In the genomic region with DNA sequence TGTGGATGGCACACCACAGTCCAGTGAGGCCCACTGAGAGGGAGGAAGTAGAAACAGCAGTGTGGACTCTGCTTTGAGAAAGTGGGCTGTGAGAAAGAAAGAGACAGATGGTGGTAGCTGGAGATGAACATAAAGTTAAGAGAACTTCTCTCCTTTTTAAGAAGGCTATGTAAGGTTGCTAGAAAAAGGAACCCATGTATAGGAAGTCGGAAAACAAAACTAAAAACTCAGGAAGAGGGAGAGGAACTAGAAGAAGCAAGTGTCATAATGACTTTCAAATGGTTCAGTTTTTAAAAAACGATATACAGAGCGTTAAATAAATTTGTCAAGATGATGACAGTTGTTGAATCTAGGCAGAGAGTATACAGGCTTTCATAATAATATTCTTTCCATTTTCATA, we compare ENCODE assay signal across 29 cellular contexts. TPM values are rescaled to one million over a fixed set of nuclear protein-coding genes. Genes with fewer than 3 reads are reported as not detected.
DNase-seq lines count a peak whose midpoint lies in the region; ATAC-seq and TF ChIP-seq lines count a peak whose summit lies in the region.
"Had no signal": no experiment of that assay in that cellular context is flagged by ENCODE, and none has a peak within 500 bp of the region (broad histone marks: within the 10 kb centered on the region; RNA-seq: fewer than 3 reads in every experiment).

No MANE protein-coding gene starts in this region.

- H3K4me2 ChIP-seq in GM23248 (ENCODE audit: unreplicated experiment), result no peak overlapping the region
- H3K4me2 ChIP-seq: hepatocyte had no signal

- no peaks in the 10 kb centered on the region for H4K20me1 ChIP-seq in GM23248 (ENCODE audit: insufficient read depth)

- no peaks in the 10 kb centered on the region for H3K27me3 ChIP-seq in GM23248 (replicated peaks; ENCODE audit: insufficient read depth)
- no peaks in the 10 kb centered on the region for H3K27me3 ChIP-seq in spleen (replicated peaks in 1 of 7)
- H3K27me3 ChIP-seq: gastrocnemius medialis, hepatocyte, tibial nerve had no signal

- no peak for TF ChIP-seq CTCF in spleen (IDR thresholded peaks at IDR 0.05 in 8 of 11, conservative IDR thresholded peaks at IDR 0.05 in 3 of 11)

- no peaks in the 10 kb centered on the region for H3K79me2 ChIP-seq in GM23248 (ENCODE audit: insufficient read depth)
- H3K79me2 ChIP-seq: hepatocyte had no signal

- peak overlapping the region; percentile 21; the same call in 1 of the 2 replicates for H2AFZ ChIP-seq in GM23248
- H2AFZ ChIP-seq: hepatocyte had no signal

- no peaks in the 10 kb centered on the region for H3K27me3 Mint-ChIP-seq in dendritic cell treated with granulocyte-macrophage colony-stimulating factor and Interleukin-4, amounts not matched to agents 40 ng/mL and 50 ng/mL, for 4 days
- H3K27me3 Mint-ChIP-seq: activated naive CD8-positive, alpha-beta T cell had no signal

- no peak for DNase-seq in GM23248
- DNase-seq in MV-4-11 (lab: John Stamatoyannopoulos, UW), result peak; percentile 62
- no peak for DNase-seq in spleen
- DNase-seq in NCI-H2171 treated with DMSO at 0.1 percent for 48 hours (lab: John Stamatoyannopoulos, UW), result no peak
- DNase-seq: activated CD4-positive, alpha-beta memory T cell treated with anti-CD3 and anti-CD28 coated beads for 36 hours; DND-41; gastrocnemius medialis; naive thymus-derived CD8-positive, alpha-beta T cell; NCI-H2029; NCI-H526 treated with DMSO at 0.1 percent for 48 hours; RPMI8226; small intestine; stimulated activated CD4-positive, alpha-beta T cell treated with anti-CD3 and anti-CD28 coated beads, Interleukin-1b, Interleukin-23, amount 100 ng/mL, for 48 hours had no signal

- 21 to 28% methylated on average over 3 of the region's 3 CpGs for WGBS in GM23248 (ENCODE audit: low coverage in 1 of 2, low lambda C conversion rate in 2 of 2, missing lambda C conversion rate in 2 of 2), 2 experiments
- WGBS in spleen, 5 donors, result 25 to 42% (median 38%) methylated on average over 3 of the region's 3 CpGs

- peaks cover 2% of the 10 kb centered on the region for H3K4me1 ChIP-seq in GM23248 (ENCODE audit: insufficient read depth)
- peaks cover 0 to 21% (median 1%) of the 10 kb centered on the region in 6 donors for H3K4me1 ChIP-seq in spleen
- H3K4me1 ChIP-seq: gastrocnemius medialis, tibial nerve had no signal

- H3K4me3 Mint-ChIP-seq in dendritic cell treated with granulocyte-macrophage colony-stimulating factor and Interleukin-4, amounts not matched to agents 40 ng/mL and 50 ng/mL, for 4 days, result no peak overlapping the region
- H3K4me3 Mint-ChIP-seq: activated CD4-positive, alpha-beta memory T cell treated with anti-CD3 and anti-CD28 coated beads for 36 hours; activated naive CD8-positive, alpha-beta T cell; mesothelial cell of epicardium; T-helper 1 cell treated with Interleukin-12 subunit alpha and Interleukin-12 subunit beta and Interleukin-4 antibody, amounts not matched to agents 30 μg/mL and 1 μg/mL, for 36 hours had no signal

- TF ChIP-seq POLR2A in spleen (IDR thresholded peaks at IDR 0.05), result no peak

- H3K36me3 Mint-ChIP-seq in dendritic cell treated with granulocyte-macrophage colony-stimulating factor and Interleukin-4, amounts not matched to agents 40 ng/mL and 50 ng/mL, for 4 days (ENCODE audit: low read depth), result peaks cover 23% of the 10 kb centered on the region
- H3K36me3 Mint-ChIP-seq: activated CD4-positive, alpha-beta memory T cell treated with anti-CD3 and anti-CD28 coated beads for 36 hours; mesothelial cell of epicardium had no signal

- ATAC-seq in GM18873 (IDR thresholded peaks at IDR 0.05; ENCODE audit: low FRiP score, unreplicated experiment), result no peak
- ATAC-seq in HG02840 (IDR thresholded peaks at IDR 0.05; ENCODE audit: low FRiP score, unreplicated experiment), result no peak
- ATAC-seq: activated CD4-positive, CD25-positive, alpha-beta regulatory T cell treated with anti-CD3 and anti-CD28 coated beads, Interleukin-2, amount 50 U/mL, for 24 hours; gastrocnemius medialis; naive thymus-derived CD8-positive, alpha-beta T cell had no signal

- H3K27ac Mint-ChIP-seq in dendritic cell treated with granulocyte-macrophage colony-stimulating factor and Interleukin-4, amounts not matched to agents 40 ng/mL and 50 ng/mL, for 4 days, result peak overlapping the region; percentile 89
- H3K27ac Mint-ChIP-seq: activated CD4-positive, alpha-beta memory T cell treated with anti-CD3 and anti-CD28 coated beads for 36 hours; activated naive CD8-positive, alpha-beta T cell; mesothelial cell of epicardium; T-helper 1 cell treated with Interleukin-12 subunit alpha and Interleukin-12 subunit beta and Interleukin-4 antibody, amounts not matched to agents 30 μg/mL and 1 μg/mL, for 36 hours had no signal

- H3K9me3 Mint-ChIP-seq in dendritic cell treated with granulocyte-macrophage colony-stimulating factor and Interleukin-4, amounts not matched to agents 40 ng/mL and 50 ng/mL, for 4 days, result peaks cover 18% of the 10 kb centered on the region

- H3K9me2 ChIP-seq in GM23248 (ENCODE audit: insufficient read depth), result no peaks in the 10 kb centered on the region

- intact Hi-C loops in dendritic cell treated with granulocyte-macrophage colony-stimulating factor and Interleukin-4, amounts not matched to agents 40 ng/mL and 50 ng/mL, for 4 days (cut with micrococcal nuclease), result no loop called here
- intact Hi-C loops in spleen (cut with DNase I; ENCODE audit: low total_unique reads), result no loop called here

- H3K4me1 Mint-ChIP-seq in dendritic cell treated with granulocyte-macrophage colony-stimulating factor and Interleukin-4, amounts not matched to agents 40 ng/mL and 50 ng/mL, for 4 days (ENCODE audit: low read depth), result peaks cover 55% of the 10 kb centered on the region
- H3K4me1 Mint-ChIP-seq: mesothelial cell of epicardium had no signal

- H3K9me3 ChIP-seq in GM23248 (ENCODE audit: low read depth), result no peaks in the 10 kb centered on the region
- no peaks in the 10 kb centered on the region for H3K9me3 ChIP-seq in spleen
- H3K9me3 ChIP-seq: gastrocnemius medialis, tibial nerve had no signal

- H3K36me3 ChIP-seq in GM23248 (ENCODE audit: low read depth) (no peaks in the 10 kb centered on the region), spleen (no peaks in the 10 kb centered on the region)
- H3K36me3 ChIP-seq: gastrocnemius medialis, tibial nerve had no signal

- H3K9ac ChIP-seq in GM23248, result no peak overlapping the region

- H3K4me3 ChIP-seq in GM23248 (no peak overlapping the region), spleen (peak overlapping the region in 1 of 8 donors; percentile 5)
- H3K4me3 ChIP-seq: gastrocnemius medialis, hepatocyte, tibial nerve had no signal

- in situ Hi-C loops in GM23248 (cut with MboI), result no loop called here

- H3K27ac ChIP-seq in GM23248 (no peak overlapping the region), spleen (peak overlapping the region in 6 of 8 donors; percentile 9 to 75 (median 63))
- H3K27ac ChIP-seq: C4-2B, gastrocnemius medialis, hepatocyte had no signal

- peaks cover 3% of the 10 kb centered on the region for H3F3A ChIP-seq in GM23248 (ENCODE audit: insufficient read depth)

RNA-seq across cellular contexts. Expression of a gene that starts 25.4 kb away (rescaled TPM):
- total RNA-seq in GM23248 (2014; rRNA removed; shearing (Covaris generic)), result 8.4 and 16.2 TPM in 2 replicates
- polyA plus RNA-seq in GM23248 (2016; fragmentation: Nextera tagmentation; extraction: Ambion mirVana) (25.0 and 26.5 TPM in 2 replicates), spleen (10 to 100 TPM; 12.4 to 17.3 (median 13.9) TPM)
- 10 to 100 TPM; 11.1 to 32.3 (median 16.7) TPM for total RNA-seq in spleen

RNA-seq across cellular contexts. Expression of a gene that starts 30.3 kb away (rescaled TPM):
- total RNA-seq in GM23248 (2014; rRNA removed; shearing (Covaris generic)), result 107 and 118 TPM in 2 replicates
- polyA plus RNA-seq in GM23248 (2016; fragmentation: Nextera tagmentation; extraction: Ambion mirVana) (307 and 315 TPM in 2 replicates), spleen (10 to 100 TPM; 75.5 to 87.3 (median 78.6) TPM)
- 100 to 1,000 TPM; 129 to 193 (median 146) TPM for total RNA-seq in spleen

RNA-seq across cellular contexts. Expression of a gene that starts 49.4 kb away (rescaled TPM):
- total RNA-seq in GM23248 (2014; rRNA removed; shearing (Covaris generic)), result not detected in 2 replicates
- not detected in 2 replicates for polyA plus RNA-seq in GM23248 (2016; fragmentation: Nextera tagmentation; extraction: Ambion mirVana)
- 1 to 10 TPM in 3 of 7 donors, under 1 TPM in 1, not detected in 3; 0.57 to 3.0 (median 1.5) TPM for total RNA-seq in spleen
- 1 to 10 TPM in 1 of 3 donors, under 1 TPM in 1, not detected in 1; 0.35 to 1.0 TPM for polyA plus RNA-seq in spleen
- total RNA-seq: activated CD4-positive, alpha-beta memory T cell treated with anti-CD3 and anti-CD28 coated beads for 36 hours; astrocyte; cardiac septum; dermis microvascular lymphatic vessel endothelial cell; gastrocnemius medialis; hepatocyte; mesothelial cell of epicardium; osteocyte; renal cortical epithelial cell; tibial nerve had no signal
- polyA plus RNA-seq: AG04450, hepatocyte, small intestine had no signal
